In genomic region chr7:69630292-69630691, GRCh38 we compare ENCODE assay signal across 14 cellular contexts. TPM values are rescaled to one million over a fixed set of nuclear protein-coding genes. Genes with fewer than 3 reads are reported as not detected.
DNase-seq lines count a peak whose midpoint lies in the region; ATAC-seq, FAIRE-seq and TF ChIP-seq lines count a peak whose summit lies in the region.
"Had no signal": no experiment of that assay in that cellular context is flagged by ENCODE, and none has a peak within 500 bp of the region (broad histone marks: within the 10 kb centered on the region; RNA-seq: fewer than 3 reads in every experiment).

No MANE protein-coding gene starts in this region.

- no peak for DNase-seq in GM12891 (ENCODE audit: insufficient read length, low spot score)
- peak; percentile 43 for DNase-seq in fibroblast of the conjunctiva (ENCODE audit: low read depth)
- no peak for DNase-seq in stimulated activated CD4-positive, alpha-beta T cell treated with anti-CD3 and anti-CD28 coated beads, Interleukin-4, amount 100 ng/mL, for 4 hours
- no peak for DNase-seq in small intestine
- DNase-seq in erythroblast (lab: John Stamatoyannopoulos, UW), result no peak
- no peak for DNase-seq in activated CD4-positive, CD25-positive, alpha-beta regulatory T cell treated with anti-CD3 and anti-CD28 coated beads, Interleukin-2, amount 50 U/mL, for 72 hours
- DNase-seq: DMS79, NCI-H2107, right cardiac atrium, WERI-Rb-1 had no signal

- ATAC-seq in activated T-helper 17 cell treated with anti-CD3 and anti-CD28 coated beads, Interleukin-2, amount 50 U/mL, for 72 hours (replicated peaks), result peak; percentile 83
- ATAC-seq: Right ventricle myocardium inferior had no signal

- WGBS in small intestine, 3 donors, result 47 to 60% (median 60%) methylated on average over 5 of the region's 5 CpGs

- TF ChIP-seq POLR2A in GM12891 (IDR thresholded peaks at IDR 0.05; ENCODE audit: low read depth, low read length) (no peak), erythroblast (IDR thresholded peaks at IDR 0.05; ENCODE audit: low read length) (no peak)

- H3K4me1 ChIP-seq in skeletal muscle satellite cell (ENCODE audit: control insufficient read depth, insufficient read depth, low read length) (peaks cover 18% of the 10 kb centered on the region), small intestine (ENCODE audit: control insufficient read depth in 2 of 2, insufficient read depth in 1 of 2, low read depth in 1 of 2, low read length in 1 of 2) (peaks cover 0 to 3% of the 10 kb centered on the region in 2 donors)

- peaks cover 11% of the 10 kb centered on the region for H3K27me3 ChIP-seq in skeletal muscle satellite cell (ENCODE audit: control insufficient read depth, insufficient read depth, low read length)
- no peaks in the 10 kb centered on the region for H3K27me3 ChIP-seq in small intestine (ENCODE audit: control insufficient read depth in 2 of 2, insufficient read depth in 2 of 2, low read length in 2 of 2)

- peaks cover under 1% of the 10 kb centered on the region for H3K27me3 Mint-ChIP-seq in activated T-helper 17 cell treated with anti-CD3 and anti-CD28 coated beads, Interleukin-2, amount 50 U/mL, for 72 hours
- H3K27me3 Mint-ChIP-seq: IgD-negative memory B cell had no signal

- H3K27ac ChIP-seq in small intestine (ENCODE audit: low read depth in 1 of 2, low read length in 1 of 2), result no peak overlapping the region
- H3K27ac ChIP-seq: WERI-Rb-1 had no signal

- H3K4me2 ChIP-seq in skeletal muscle satellite cell (ENCODE audit: low read length), result peak overlapping the region; percentile 8

- no peaks in the 10 kb centered on the region for H3K4me1 Mint-ChIP-seq in activated T-helper 17 cell treated with anti-CD3 and anti-CD28 coated beads, Interleukin-2, amount 50 U/mL, for 72 hours

- no peak overlapping the region for H3K4me3 Mint-ChIP-seq in activated T-helper 17 cell treated with anti-CD3 and anti-CD28 coated beads, Interleukin-2, amount 50 U/mL, for 72 hours
- H3K4me3 Mint-ChIP-seq: IgD-negative memory B cell had no signal

- H3K36me3 Mint-ChIP-seq in activated T-helper 17 cell treated with anti-CD3 and anti-CD28 coated beads, Interleukin-2, amount 50 U/mL, for 72 hours (ENCODE audit: low read depth), result no peaks in the 10 kb centered on the region

- H3K27ac Mint-ChIP-seq in activated T-helper 17 cell treated with anti-CD3 and anti-CD28 coated beads, Interleukin-2, amount 50 U/mL, for 72 hours, result no peak overlapping the region

- H3K36me3 ChIP-seq in skeletal muscle satellite cell (ENCODE audit: insufficient read depth, low read length), result no peaks in the 10 kb centered on the region
- no peaks in the 10 kb centered on the region for H3K36me3 ChIP-seq in small intestine (ENCODE audit: control insufficient read depth in 2 of 2, insufficient read depth in 2 of 2, low read length in 2 of 2)
- H3K36me3 ChIP-seq: WERI-Rb-1 had no signal

- H3K9me3 Mint-ChIP-seq in activated T-helper 17 cell treated with anti-CD3 and anti-CD28 coated beads, Interleukin-2, amount 50 U/mL, for 72 hours, result no peaks in the 10 kb centered on the region
- H3K9me3 Mint-ChIP-seq: IgD-negative memory B cell had no signal

- H3K9me3 ChIP-seq in skeletal muscle satellite cell (replicated peaks; ENCODE audit: low read length) (no peaks in the 10 kb centered on the region), small intestine (ENCODE audit: control insufficient read depth, low read depth) (no peaks in the 10 kb centered on the region)

- peak; percentile 77 for FAIRE-seq in GM12891 (lab: Jason Lieb, UNC)
- FAIRE-seq in small intestine (lab: Jason Lieb, UNC), result no peak

- no peak overlapping the region for H3K4me3 ChIP-seq in skeletal muscle satellite cell (ENCODE audit: low read length)
- no peak overlapping the region for H3K4me3 ChIP-seq in small intestine (ENCODE audit: low read depth in 1 of 2, low read length in 2 of 2)

- no peak overlapping the region for H3K9ac ChIP-seq in skeletal muscle satellite cell (ENCODE audit: low read depth, low read length)

TF ChIP-seq in GM12891, 5 proteins besides CTCF, POLR2A, EP300 and RAD21:
- TF ChIP-seq POU2F2 (IDR thresholded peaks at IDR 0.05; ENCODE audit: low read depth, low read length) (no peak), SPI1 (IDR thresholded peaks at IDR 0.05; ENCODE audit: low read depth, low read length) (no peak), TAF1 (IDR thresholded peaks at IDR 0.05; ENCODE audit: low read depth, low read length) (no peak), POLR2AphosphoS5 (IDR thresholded peaks at IDR 0.05; ENCODE audit: low read depth, low read length) (no peak), PAX5 (IDR thresholded peaks at IDR 0.05; ENCODE audit: insufficient read depth, low read length, severe bottlenecking) (no peak)

RNA-seq across cellular contexts. Expression of gene AUTS2, which starts 32.0 kb away (rescaled TPM):
- polyA plus RNA-seq in GM12891 (2012; ENCODE audit: low read depth, missing spikeins), result 9.2 TPM
- 10 to 100 TPM; 20.1 to 39.9 TPM for total RNA-seq in activated T-helper 17 cell treated with anti-CD3 and anti-CD28 coated beads, Interleukin-2, amount 50 U/mL, for 72 hours
- total RNA-seq in skeletal muscle satellite cell (2012; rRNA removed), result 5.2 and 6.8 TPM in 2 replicates
- polyA plus RNA-seq in small intestine, result 10 to 100 TPM in 1 of 3 donors, 1 to 10 TPM in 2; 4.9 to 18.4 (median 8.8) TPM
